9 cellular contexts compared by ENCODE assay signal in genomic region chr7:124032369-124033092, GRCh38. TPM values are rescaled to one million over a fixed set of nuclear protein-coding genes. Genes with fewer than 3 reads are reported as not detected.
A peak's percentile ranks its signal among the peaks of the same experiment; 100 is the strongest.
DNase-seq lines count a peak whose midpoint lies in the region; ATAC-seq, FAIRE-seq and TF ChIP-seq lines count a peak whose summit lies in the region.
"Had no signal": no experiment of that assay in that cellular context is flagged by ENCODE, and none has a peak within 500 bp of the region (broad histone marks: within the 10 kb centered on the region; RNA-seq: fewer than 3 reads in every experiment).

Gene TMEM229A (minus strand): TSS chr7:124033067. CDS start chr7:124033003, 64 bp downstream.

- TF ChIP-seq POLR2A in endothelial cell of umbilical vein (IDR thresholded peaks at IDR 0.05; ENCODE audit: low read depth, low read length) (no peak), tibial nerve (IDR thresholded peaks at IDR 0.05) (no peak)

- H3K36me3 Mint-ChIP-seq in mesothelial cell of epicardium, result no peaks in the 10 kb centered on the region

- H3K4me3 ChIP-seq in GM08714 (ENCODE audit: low read length) (peak within 1 kb of the TSS; percentile 16; the same call in 1 of the 2 replicates), SK-N-MC (peak within 1 kb of the TSS; percentile 94), endothelial cell of umbilical vein (replicated peaks in 1 of 3; ENCODE audit: insufficient read depth in 1 of 3, low read depth in 1 of 3, low read length in 3 of 3) (peak within 1 kb of the TSS in 2 of 3 experiments; percentile 21 to 28), tibial nerve (peak within 1 kb of the TSS; percentile 32 to 54 (median 50)), Karpas-422 (ENCODE audit: low read length) (no peak within 1 kb of the TSS)

- BruUV-seq in endothelial cell of umbilical vein (replicated peaks; lab: Mats Ljungman, UMichigan), result no TSS peak

- H3K27ac ChIP-seq in SK-N-MC, result peak within 1 kb of the TSS; percentile 99
- H3K27ac ChIP-seq in endothelial cell of umbilical vein (ENCODE audit: insufficient read depth, low read depth, low read length), result no peak within 1 kb of the TSS
- no peak within 1 kb of the TSS for H3K27ac ChIP-seq in tibial nerve
- H3K27ac ChIP-seq in Karpas-422 (ENCODE audit: low read length), result no peak within 1 kb of the TSS

- TF ChIP-seq CTCF in endothelial cell of umbilical vein (IDR thresholded peaks at IDR 0.05; ENCODE audit: extremely low read depth in 1 of 2, insufficient read depth in 1 of 2, low read depth in 1 of 2, low read length in 2 of 2) (no peak), mesothelial cell of epicardium (IDR thresholded peaks at IDR 0.05; ENCODE audit: unreplicated experiment) (no peak), tibial nerve (IDR thresholded peaks at IDR 0.05) (no peak)

- H3K27me3 Mint-ChIP-seq in mesothelial cell of epicardium (ENCODE audit: low read depth), result peaks cover 62% of the 10 kb centered on the region

- H3K9me3 ChIP-seq in SK-N-MC (ENCODE audit: low read depth, low read length) (no peaks in the 10 kb centered on the region), endothelial cell of umbilical vein (replicated peaks; ENCODE audit: control insufficient read depth, insufficient read depth, low read length) (no peaks in the 10 kb centered on the region), tibial nerve (no peaks in the 10 kb centered on the region), Karpas-422 (ENCODE audit: low read length) (no peaks in the 10 kb centered on the region)

- peak within 1 kb of the TSS; percentile 64 for H3K4me2 ChIP-seq in endothelial cell of umbilical vein (ENCODE audit: insufficient read depth, low read length)
- H3K4me2 ChIP-seq in Karpas-422 (ENCODE audit: low read depth, low read length, poor library complexity, severe bottlenecking), result no peak within 1 kb of the TSS

- no peak for TF ChIP-seq EP300 in tibial nerve (IDR thresholded peaks at IDR 0.05)

- ATAC-seq in HG03159 (IDR thresholded peaks at IDR 0.05; ENCODE audit: unreplicated experiment) (peak; percentile 49), GM21576 (IDR thresholded peaks at IDR 0.05; ENCODE audit: unreplicated experiment) (no peak)

- H3K9me1 ChIP-seq in endothelial cell of umbilical vein (replicated peaks; ENCODE audit: control insufficient read depth, extremely low read depth, insufficient read depth, low read length), result no peaks in the 10 kb centered on the region

- DNase-seq in SK-N-MC (ENCODE audit: low read depth, low spot score), result no peak
- DNase-seq in endothelial cell of umbilical vein (ENCODE audit: low read depth, low spot score), result peak; percentile 46
- DNase-seq in mesothelial cell of epicardium (ENCODE audit: low spot score in 2 of 2, unreplicated experiment in 2 of 2), result peak; percentile 44 to 74
- DNase-seq in tibial nerve (ENCODE audit: low spot score in 2 of 2), result no peak
- DNase-seq in Karpas-422, result no peak

- peak within 1 kb of the TSS; percentile 34 for H2AFZ ChIP-seq in endothelial cell of umbilical vein (ENCODE audit: low read depth, low read length)
- no peak within 1 kb of the TSS for H2AFZ ChIP-seq in Karpas-422 (ENCODE audit: low read length)

- H3K9me3 Mint-ChIP-seq in mesothelial cell of epicardium, result no peaks in the 10 kb centered on the region

- peaks cover 10% of the 10 kb centered on the region for H3K4me1 ChIP-seq in endothelial cell of umbilical vein (ENCODE audit: control insufficient read depth, extremely low read depth, insufficient read depth, low read length)
- peaks cover 0 to 22% (median 8%) of the 10 kb centered on the region in 4 donors for H3K4me1 ChIP-seq in tibial nerve
- H3K4me1 ChIP-seq in Karpas-422 (ENCODE audit: low read length), result no peaks in the 10 kb centered on the region

- CTCF ChIA-PET in endothelial cell of umbilical vein (lab: Charles Lee), result interaction anchor here (1.0 to 1.3 kb wide), 5 partner anchors 12 to 69 kb away, joined by 3 to 7 read pairs (median 3); no protein-coding TSS in a partner anchor

- H3K9me2 ChIP-seq in Karpas-422 (replicated peaks; ENCODE audit: insufficient read depth, low read length), result no peaks in the 10 kb centered on the region

- H3K9ac ChIP-seq in SK-N-MC (ENCODE audit: insufficient read length) (peak within 1 kb of the TSS; percentile 86), endothelial cell of umbilical vein (replicated peaks; ENCODE audit: extremely low read depth, insufficient read depth, low read length) (no peak within 1 kb of the TSS), Karpas-422 (ENCODE audit: low read length) (no peak within 1 kb of the TSS)

- no peak for FAIRE-seq in endothelial cell of umbilical vein (lab: Jason Lieb, UNC)
- FAIRE-seq: TTC549 had no signal

- H3K79me2 ChIP-seq in endothelial cell of umbilical vein (ENCODE audit: control insufficient read depth, insufficient read depth, low read length) (no peaks in the 10 kb centered on the region), Karpas-422 (ENCODE audit: low read length) (no peaks in the 10 kb centered on the region)

- peak within 1 kb of the TSS; percentile 80 for H3K4me3 Mint-ChIP-seq in mesothelial cell of epicardium

- H3K4me1 Mint-ChIP-seq in mesothelial cell of epicardium, result peaks cover 15% of the 10 kb centered on the region

- WGBS in tibial nerve, 2 donors, result 0% methylated on average over 14 to 40 of the region's 86 CpGs

- intact Hi-C loops in endothelial cell of umbilical vein (cut with micrococcal nuclease), result loop anchor here (1.0 to 5.0 kb wide), 2 partner anchors 52 to 755 kb away; no protein-coding TSS in a partner anchor

- H3K36me3 ChIP-seq in SK-N-MC (ENCODE audit: insufficient read depth, low read length), result no peaks in the 10 kb centered on the region
- H3K36me3 ChIP-seq in endothelial cell of umbilical vein (ENCODE audit: control insufficient read depth in 2 of 2, extremely low read depth in 1 of 2, insufficient read depth in 2 of 2, low read length in 2 of 2), result no peaks in the 10 kb centered on the region
- no peaks in the 10 kb centered on the region for H3K36me3 ChIP-seq in tibial nerve
- no peaks in the 10 kb centered on the region for H3K36me3 ChIP-seq in Karpas-422 (ENCODE audit: insufficient read depth, low read length)

- H3K27me3 ChIP-seq in endothelial cell of umbilical vein (ENCODE audit: control insufficient read depth in 2 of 2, insufficient read depth in 2 of 2, low read length in 2 of 2), result peaks cover 36 to 71% of the 10 kb centered on the region in 2 experiments
- H3K27me3 ChIP-seq in tibial nerve, result peaks cover 0 to 28% of the 10 kb centered on the region in 2 donors
- no peaks in the 10 kb centered on the region for H3K27me3 ChIP-seq in Karpas-422 (ENCODE audit: low read length)

- H3K27ac Mint-ChIP-seq in mesothelial cell of epicardium, result no peak within 1 kb of the TSS

- dilution Hi-C loops in endothelial cell of umbilical vein (cut with MboI; ENCODE audit: extremely low pct_ligation_motif_present, low sequenced_read_pairs), result no loop called here

- H4K20me1 ChIP-seq in endothelial cell of umbilical vein (replicated peaks; ENCODE audit: control insufficient read depth, extremely low read depth, insufficient read depth, low read length) (peaks cover 2% of the 10 kb centered on the region), Karpas-422 (ENCODE audit: insufficient read depth, low read depth, low read length) (no peaks in the 10 kb centered on the region)

- POLR2A ChIA-PET in endothelial cell of umbilical vein (lab: Charles Lee), result no interaction called here

TF ChIP-seq in endothelial cell of umbilical vein, 7 proteins besides CTCF, POLR2A, EP300 and RAD21:
- TF ChIP-seq EZH2 (IDR thresholded peaks at IDR 0.05; ENCODE audit: borderline replicate concordance, low read depth, low read length, severe bottlenecking) (peak; percentile 72), MYC (IDR thresholded peaks at IDR 0.05; ENCODE audit: low read depth, low read length) (no peak)

RNA-seq across cellular contexts. Expression of gene TMEM229A, which starts in this region (rescaled TPM):
- not detected in 2 replicates for total RNA-seq in endothelial cell of umbilical vein
- polyA plus RNA-seq in endothelial cell of umbilical vein, result not detected in 2 replicates
- polyA plus RNA-seq in endothelial cell of umbilical vein (2011; cell fraction: cytosol; rRNA removed), result not detected in 2 replicates
- not detected in 2 replicates for polyA plus RNA-seq in endothelial cell of umbilical vein (2011; cell fraction: nucleus; rRNA removed)
- not detected in 2 replicates for polyA plus RNA-seq in endothelial cell of umbilical vein (2012)
- not detected in 2 replicates for polyA minus RNA-seq in endothelial cell of umbilical vein
- not detected for polyA minus RNA-seq in endothelial cell of umbilical vein (2011; cell fraction: cytosol; rRNA and poly(A)+ RNA removed)
- not detected in 2 replicates for polyA minus RNA-seq in endothelial cell of umbilical vein (2011; cell fraction: nucleus; rRNA and poly(A)+ RNA removed)
- total RNA-seq in mesothelial cell of epicardium, result 0.59 to 0.69 TPM (median 0.66 TPM) in 3 replicates
- total RNA-seq in tibial nerve, result under 1 TPM in 1 of 4 donors, not detected in 3; 0.63 TPM
- total RNA-seq in Karpas-422 (2014; rRNA removed; shearing (Covaris generic); ENCODE audit: low replicate concordance), result not detected in 2 replicates

Comparison
In these comparisons a context has a peak if more than half of its experiments do, and no peak if none do; other contexts are left out.
1. Peak in DNase-seq, H3K4me3 ChIP-seq and H3K4me2 ChIP-seq in endothelial cell of umbilical vein; RNA of the gene not detected or under 1 TPM.
2. Peak in DNase-seq in mesothelial cell of epicardium; RNA of the gene not detected or under 1 TPM.